8 cellular contexts compared by ENCODE assay signal in genomic region chr2:28406276-28407096, GRCh38. TPM values are rescaled to one million over a fixed set of nuclear protein-coding genes. Genes with fewer than 3 reads are reported as not detected.
DNase-seq lines count a peak whose midpoint lies in the region; ATAC-seq lines count a peak whose summit lies in the region.

No MANE protein-coding gene starts in this region.

- H3K9me3 Mint-ChIP-seq in immature natural killer cell = no peaks in the 10 kb centered on the region
- H3K9me3 Mint-ChIP-seq in stimulated activated naive CD8-positive, alpha-beta T cell treated with anti-CD3 and anti-CD28 coated beads, Interleukin-15, amount 100 ng/mL, for 72 hours = peaks cover 0 to 4% of the 10 kb centered on the region in 2 donors

- peak; percentile 78 for ATAC-seq in stimulated activated naive CD8-positive, alpha-beta T cell treated with anti-CD3 and anti-CD28 coated beads, Interleukin-15, amount 100 ng/mL, for 72 hours
- no peak for ATAC-seq in GM21717 (IDR thresholded peaks at IDR 0.05; ENCODE audit: unreplicated experiment)

- H3K36me3 Mint-ChIP-seq in immature natural killer cell = peaks cover 15 to 57% (median 30%) of the 10 kb centered on the region in 3 donors

- peaks cover 68 to 100% of the 10 kb centered on the region in 2 donors for H3K4me1 Mint-ChIP-seq in immature natural killer cell
- peaks cover 92% of the 10 kb centered on the region for H3K4me1 Mint-ChIP-seq in stimulated activated naive CD8-positive, alpha-beta T cell treated with anti-CD3 and anti-CD28 coated beads, Interleukin-15, amount 100 ng/mL, for 72 hours

- peak overlapping the region; percentile 99 to 100 (median 100) for H3K27ac Mint-ChIP-seq in immature natural killer cell
- no peak overlapping the region for H3K27ac Mint-ChIP-seq in stimulated activated naive CD8-positive, alpha-beta T cell treated with anti-CD3 and anti-CD28 coated beads, Interleukin-15, amount 100 ng/mL, for 72 hours

- peaks cover 46 to 74% (median 71%) of the 10 kb centered on the region in 3 donors for H3K27me3 Mint-ChIP-seq in immature natural killer cell (ENCODE audit: low read depth in 3 of 3)
- no peaks in the 10 kb centered on the region for H3K27me3 Mint-ChIP-seq in stimulated activated naive CD8-positive, alpha-beta T cell treated with anti-CD3 and anti-CD28 coated beads, Interleukin-15, amount 100 ng/mL, for 72 hours

- DNase-seq in NCI-H226 = peak; percentile 97
- DNase-seq in activated T-helper 9 cell treated with anti-CD3 and anti-CD28 coated beads, Interleukin-2, amount 50 U/mL, for 16 hours (ENCODE audit: low read depth) = peak; percentile 61
- peak; percentile 96 for DNase-seq in immature natural killer cell
- DNase-seq in stimulated activated naive CD8-positive, alpha-beta T cell treated with anti-CD3 and anti-CD28 coated beads, Interleukin-15, amount 100 ng/mL, for 72 hours = peak; percentile 40 to 82
- no peak for DNase-seq in DMS 273 (lab: John Stamatoyannopoulos, UW; ENCODE audit: unreplicated experiment)
- no peak for DNase-seq in OCI-M1 (lab: John Stamatoyannopoulos, UW)
- no peak for DNase-seq in NCI-H2196 treated with DMSO at 0.1 percent for 48 hours (lab: John Stamatoyannopoulos, UW; ENCODE audit: unreplicated experiment)

- peak overlapping the region; percentile 86 to 93 (median 87) for H3K4me3 Mint-ChIP-seq in immature natural killer cell
- peak overlapping the region; percentile 2 to 10 for H3K4me3 Mint-ChIP-seq in stimulated activated naive CD8-positive, alpha-beta T cell treated with anti-CD3 and anti-CD28 coated beads, Interleukin-15, amount 100 ng/mL, for 72 hours

RNA-seq across cellular contexts. Expression of gene FOSL2, which starts 13.8 kb away (rescaled TPM):
- polyA plus RNA-seq in immature natural killer cell = 10 to 100 TPM; 27.2 to 54.3 (median 28.7) TPM

Comparison
In these comparisons a context has a peak if more than half of its experiments do, and no peak if none do; other contexts are left out.
1. DNase-seq: peak in NCI-H226 (single experiment), activated T-helper 9 cell treated with anti-CD3 and anti-CD28 coated beads, Interleukin-2, amount 50 U/mL, for 16 hours (single experiment), immature natural killer cell (3 of 3) and stimulated activated naive CD8-positive, alpha-beta T cell treated with anti-CD3 and anti-CD28 coated beads, Interleukin-15, amount 100 ng/mL, for 72 hours (2 of 2); none in DMS 273 (single experiment), OCI-M1 (single experiment) and NCI-H2196 treated with DMSO at 0.1 percent for 48 hours (single experiment).
2. H3K27ac Mint-ChIP-seq: peak in immature natural killer cell (6 of 6); none in stimulated activated naive CD8-positive, alpha-beta T cell treated with anti-CD3 and anti-CD28 coated beads, Interleukin-15, amount 100 ng/mL, for 72 hours (0 of 2).